ENCODE assay signal across 7 cellular contexts in the genomic region with DNA sequence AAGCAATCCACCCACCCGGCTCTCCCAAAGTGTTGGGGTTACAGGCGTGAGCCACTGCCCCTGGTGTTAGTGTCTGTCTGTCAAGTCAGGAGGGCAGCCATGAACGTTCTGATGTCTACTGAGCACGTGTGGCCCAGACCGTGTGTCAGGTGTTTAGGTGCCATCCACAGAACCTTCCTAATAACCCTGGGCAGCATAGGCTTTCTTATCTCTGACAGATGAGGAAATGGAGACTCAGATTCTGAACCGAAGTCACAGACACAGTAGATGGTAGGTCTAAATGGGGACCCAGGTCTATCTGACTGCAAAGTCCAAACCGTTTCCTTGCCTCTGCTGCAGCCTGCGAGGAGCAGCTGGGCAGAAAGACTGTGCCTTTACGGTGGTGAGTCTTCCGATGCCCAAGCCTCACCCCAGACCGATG. TPM values are rescaled to one million over a fixed set of nuclear protein-coding genes. Genes with fewer than 3 reads are reported as not detected.
DNase-seq lines count a peak whose midpoint lies in the region; ATAC-seq and TF ChIP-seq lines count a peak whose summit lies in the region.

No MANE protein-coding gene starts in this region.

- intact Hi-C loops in HCT116 (cut with micrococcal nuclease) = loop anchor here (2.0 kb wide), 1 partner anchor 28 kb away; no protein-coding TSS in a partner anchor

- no peak for TF ChIP-seq RAD21 in HCT116 (IDR thresholded peaks at IDR 0.05; ENCODE audit: low read depth)

- BruUV-seq in HCT116 (replicated peaks; lab: Mats Ljungman, UMichigan) = no TSS peak

- peak overlapping the region; percentile 93 for H3K4me2 ChIP-seq in HCT116 (ENCODE audit: low read length)

- H3K79me2 ChIP-seq in HCT116 (ENCODE audit: insufficient read depth, low read length) = no peaks in the 10 kb centered on the region

- H3K4me1 ChIP-seq in HCT116 (ENCODE audit: control insufficient read depth in 1 of 2, insufficient read depth in 2 of 2, low read length in 2 of 2) (peaks cover 30 to 36% of the 10 kb centered on the region in 2 experiments), SJSA1 (replicated peaks) (peaks cover 38% of the 10 kb centered on the region)

- no peaks in the 10 kb centered on the region for H3K9me3 Mint-ChIP-seq in stimulated activated effector memory CD8-positive, alpha-beta T cell treated with anti-CD3 and anti-CD28 coated beads, Interleukin-12 subunit alpha, Interleukin-12 subunit beta, amount 100 ng/mL, for 72 hours

- RAD21 ChIA-PET in HCT116 (lab: Charles Lee; ENCODE audit: low non-redundant PET in 1 of 2, low total read pairs in 2 of 2, uncharacterized antibody in 2 of 2, unreplicated experiment in 2 of 2) = no interaction called here

- peaks cover 75% of the 10 kb centered on the region for H3K4me1 Mint-ChIP-seq in stimulated activated effector memory CD8-positive, alpha-beta T cell treated with anti-CD3 and anti-CD28 coated beads, Interleukin-12 subunit alpha, Interleukin-12 subunit beta, amount 100 ng/mL, for 72 hours

- H3K27ac ChIP-seq in HCT116 (ENCODE audit: low read depth, low read length) = peak overlapping the region; percentile 69
- H3K27ac ChIP-seq in SJSA1 = no peak overlapping the region

- CTCF ChIA-PET in HCT116 (lab: Charles Lee) = interaction anchor here (1.7 kb wide), 1 partner anchor 75 kb away, joined by 5 read pairs; no protein-coding TSS in a partner anchor

- H3K27ac Mint-ChIP-seq in stimulated activated effector memory CD8-positive, alpha-beta T cell treated with anti-CD3 and anti-CD28 coated beads, Interleukin-12 subunit alpha, Interleukin-12 subunit beta, amount 100 ng/mL, for 72 hours = no peak overlapping the region

- H3K27me3 ChIP-seq in HCT116 (ENCODE audit: insufficient read depth, low read length) (no peaks in the 10 kb centered on the region; the same call in 1 of the 2 replicates), SJSA1 (replicated peaks) (no peaks in the 10 kb centered on the region)

- peak overlapping the region; percentile 66 for H2AFZ ChIP-seq in HCT116 (ENCODE audit: low read depth, low read length, poor library complexity, severe bottlenecking)

- POLR2A ChIA-PET in HCT116 (lab: Charles Lee) = interaction anchor here (0.7 kb wide), 1 partner anchor 624 kb away, joined by 3 read pairs; no protein-coding TSS in a partner anchor

- H4K20me1 ChIP-seq in HCT116 (ENCODE audit: insufficient read depth) = no peaks in the 10 kb centered on the region

- H3K36me3 ChIP-seq in HCT116 (ENCODE audit: control insufficient read depth in 1 of 2, insufficient read depth in 2 of 2, low read length in 2 of 2) = no peaks in the 10 kb centered on the region
- no peaks in the 10 kb centered on the region for H3K36me3 ChIP-seq in SJSA1

- H3K9ac ChIP-seq in HCT116 (ENCODE audit: low read length) = peak overlapping the region; percentile 77

- H3K36me3 Mint-ChIP-seq in stimulated activated effector memory CD8-positive, alpha-beta T cell treated with anti-CD3 and anti-CD28 coated beads, Interleukin-12 subunit alpha, Interleukin-12 subunit beta, amount 100 ng/mL, for 72 hours = no peaks in the 10 kb centered on the region

- no peak for TF ChIP-seq CTCF in HCT116 (IDR thresholded peaks at IDR 0.05 in 2 of 3, conservative IDR thresholded peaks at IDR 0.05 in 1 of 3; ENCODE audit: borderline replicate concordance in 1 of 3, insufficient read depth in 1 of 3, low read depth in 2 of 3, low read length in 2 of 3)
- TF ChIP-seq CTCF in fibroblast of the aortic adventitia (IDR thresholded peaks at IDR 0.05; ENCODE audit: insufficient read depth, low read length) = no peak

- TF ChIP-seq POLR2A in HCT116 (IDR thresholded peaks at IDR 0.05; ENCODE audit: borderline replicate concordance, extremely low read depth, insufficient read depth, insufficient read length) = no peak

- ATAC-seq in HCT116 (peak; percentile 3; the same call in 1 of the 2 replicates), GM18868 (IDR thresholded peaks at IDR 0.05; ENCODE audit: unreplicated experiment) (no peak)
- ATAC-seq in stimulated activated effector memory CD8-positive, alpha-beta T cell treated with anti-CD3 and anti-CD28 coated beads, Interleukin-12 subunit alpha, Interleukin-12 subunit beta, amount 100 ng/mL, for 72 hours = peak; percentile 2

- H3K9me3 ChIP-seq in HCT116 (ENCODE audit: control insufficient read depth in 1 of 2, insufficient read depth in 1 of 2, low read depth in 1 of 2, low read length in 2 of 2) (no peaks in the 10 kb centered on the region), SJSA1 (replicated peaks) (no peaks in the 10 kb centered on the region)

- H3K4me3 ChIP-seq in HCT116 (replicated peaks in 1 of 2; ENCODE audit: low read depth in 1 of 2, low read length in 2 of 2) (peak overlapping the region; percentile 61 to 65), SJSA1 (peak overlapping the region; percentile 65), fibroblast of the aortic adventitia (ENCODE audit: low read depth, low read length) (peak overlapping the region; percentile 68)

- H3K9me2 ChIP-seq in HCT116 (ENCODE audit: insufficient read depth) = no peaks in the 10 kb centered on the region

- H3K4me3 Mint-ChIP-seq in stimulated activated effector memory CD8-positive, alpha-beta T cell treated with anti-CD3 and anti-CD28 coated beads, Interleukin-12 subunit alpha, Interleukin-12 subunit beta, amount 100 ng/mL, for 72 hours = peak overlapping the region; percentile 80

- DNase-seq in HCT116 (ENCODE audit: low read depth, low spot score) (no peak), SJSA1 (ENCODE audit: low read depth in 1 of 2, low spot score in 2 of 2) (no peak), fibroblast of the aortic adventitia (ENCODE audit: low read depth) (no peak), NCI-H1092 (lab: John Stamatoyannopoulos, UW) (no peak), pons (ENCODE audit: low spot score) (no peak)
- DNase-seq in stimulated activated effector memory CD8-positive, alpha-beta T cell treated with anti-CD3 and anti-CD28 coated beads, Interleukin-12 subunit alpha, Interleukin-12 subunit beta, amount 100 ng/mL, for 72 hours (ENCODE audit: low spot score in 2 of 2) = no peak

TF ChIP-seq in HCT116, 20 proteins besides CTCF, POLR2A, EP300 and RAD21:
- TF ChIP-seq ATF3 (IDR thresholded peaks at IDR 0.05) = no peak
- no peak for TF ChIP-seq TCF7L2 (IDR thresholded peaks at IDR 0.05; ENCODE audit: borderline replicate concordance, extremely low read depth, insufficient read depth, insufficient read length)
- no peak for TF ChIP-seq EZH2phosphoT487 (IDR thresholded peaks at IDR 0.05; ENCODE audit: borderline replicate concordance)
- TF ChIP-seq YY1 (IDR thresholded peaks at IDR 0.05; ENCODE audit: extremely low read depth, insufficient replicate concordance, low read depth, low read length) = no peak
- no peak for TF ChIP-seq ZFX (IDR thresholded peaks at IDR 0.05)
- TF ChIP-seq, protein P1, sequence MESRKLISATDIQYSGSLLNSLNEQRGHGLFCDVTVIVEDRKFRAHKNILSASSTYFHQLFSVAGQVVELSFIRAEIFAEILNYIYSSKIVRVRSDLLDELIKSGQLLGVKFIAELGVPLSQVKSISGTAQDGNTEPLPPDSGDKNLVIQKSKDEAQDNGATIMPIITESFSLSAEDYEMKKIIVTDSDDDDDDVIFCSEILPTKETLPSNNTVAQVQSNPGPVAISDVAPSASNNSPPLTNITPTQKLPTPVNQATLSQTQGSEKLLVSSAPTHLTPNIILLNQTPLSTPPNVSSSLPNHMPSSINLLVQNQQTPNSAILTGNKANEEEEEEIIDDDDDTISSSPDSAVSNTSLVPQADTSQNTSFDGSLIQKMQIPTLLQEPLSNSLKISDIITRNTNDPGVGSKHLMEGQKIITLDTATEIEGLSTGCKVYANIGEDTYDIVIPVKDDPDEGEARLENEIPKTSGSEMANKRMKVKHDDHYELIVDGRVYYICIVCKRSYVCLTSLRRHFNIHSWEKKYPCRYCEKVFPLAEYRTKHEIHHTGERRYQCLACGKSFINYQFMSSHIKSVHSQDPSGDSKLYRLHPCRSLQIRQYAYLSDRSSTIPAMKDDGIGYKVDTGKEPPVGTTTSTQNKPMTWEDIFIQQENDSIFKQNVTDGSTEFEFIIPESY (IDR thresholded peaks at IDR 0.05; ENCODE audit: extremely low read depth, insufficient replicate concordance, low read length) = no peak
- no peak for TF ChIP-seq FOSL1 (IDR thresholded peaks at IDR 0.05; ENCODE audit: low read depth)
- TF ChIP-seq MAX (IDR thresholded peaks at IDR 0.05) = no peak
- TF ChIP-seq CBX3 (IDR thresholded peaks at IDR 0.05; ENCODE audit: low read depth) = no peak
- TF ChIP-seq SRF (IDR thresholded peaks at IDR 0.05; ENCODE audit: low read depth) = no peak
- no peak for TF ChIP-seq CEBPB (IDR thresholded peaks at IDR 0.05; ENCODE audit: low read depth)

RNA-seq across cellular contexts. Expression of gene IL6R, which starts 0.6 kb away (rescaled TPM):
- 6.8 TPM for total RNA-seq in HCT116 (2021; ENCODE audit: unreplicated experiment)
- 2.6 and 2.9 TPM in 2 replicates for polyA plus RNA-seq in HCT116 (2012)
- 22.4 and 32.6 TPM in 2 replicates for total RNA-seq in SJSA1 (2014; rRNA removed; shearing (Covaris generic))
- 1.3 and 5.3 TPM in 2 replicates for total RNA-seq in fibroblast of the aortic adventitia (ENCODE audit: low replicate concordance)
